ENCODE assay signal across 19 cellular contexts in the genomic region with DNA sequence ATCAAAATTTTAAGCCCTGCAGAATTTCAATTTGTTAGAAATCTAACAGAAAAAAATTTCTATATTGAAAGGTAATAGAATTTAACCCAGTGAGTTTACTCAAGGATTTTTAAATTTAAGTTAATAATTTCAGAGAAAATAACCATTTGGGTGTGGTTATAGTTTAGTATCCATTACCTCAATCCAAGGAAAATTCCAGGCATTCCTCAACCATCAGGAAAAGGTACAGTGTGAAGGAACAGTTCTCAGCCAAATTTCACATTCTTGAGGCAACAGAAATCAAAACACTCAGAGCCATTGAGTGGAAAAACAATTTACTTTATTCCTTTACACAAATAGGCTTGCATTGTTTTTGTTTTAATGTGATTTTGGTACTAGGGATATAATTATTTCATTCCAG.
"Had no signal": no experiment of that assay in that cellular context is flagged by ENCODE, and none has a peak within 500 bp of the region (broad histone marks: within the 10 kb centered on the region; RNA-seq: fewer than 3 reads in every experiment).

No MANE protein-coding gene starts in this region.

- DNase-seq: Karpas-422, KG1, MG63, NCI-H1092 treated with DMSO at 0.1 percent for 48 hours, NCI-H1436, NCI-H187, NCI-H2029, NCI-H2081 treated with DMSO at 0.1 percent for 48 hours, NCI-H2171, NCI-H226, NCI-H446, NCI-H510A, NCI-H524 treated with DMSO at 0.1 percent for 48 hours, NCI-H69, NCI-H774, Right ventricle myocardium superior, RPMI8226, SIG-M5, SW 1271 had no signal
